8 cellular contexts compared by ENCODE assay signal in the genomic region with DNA sequence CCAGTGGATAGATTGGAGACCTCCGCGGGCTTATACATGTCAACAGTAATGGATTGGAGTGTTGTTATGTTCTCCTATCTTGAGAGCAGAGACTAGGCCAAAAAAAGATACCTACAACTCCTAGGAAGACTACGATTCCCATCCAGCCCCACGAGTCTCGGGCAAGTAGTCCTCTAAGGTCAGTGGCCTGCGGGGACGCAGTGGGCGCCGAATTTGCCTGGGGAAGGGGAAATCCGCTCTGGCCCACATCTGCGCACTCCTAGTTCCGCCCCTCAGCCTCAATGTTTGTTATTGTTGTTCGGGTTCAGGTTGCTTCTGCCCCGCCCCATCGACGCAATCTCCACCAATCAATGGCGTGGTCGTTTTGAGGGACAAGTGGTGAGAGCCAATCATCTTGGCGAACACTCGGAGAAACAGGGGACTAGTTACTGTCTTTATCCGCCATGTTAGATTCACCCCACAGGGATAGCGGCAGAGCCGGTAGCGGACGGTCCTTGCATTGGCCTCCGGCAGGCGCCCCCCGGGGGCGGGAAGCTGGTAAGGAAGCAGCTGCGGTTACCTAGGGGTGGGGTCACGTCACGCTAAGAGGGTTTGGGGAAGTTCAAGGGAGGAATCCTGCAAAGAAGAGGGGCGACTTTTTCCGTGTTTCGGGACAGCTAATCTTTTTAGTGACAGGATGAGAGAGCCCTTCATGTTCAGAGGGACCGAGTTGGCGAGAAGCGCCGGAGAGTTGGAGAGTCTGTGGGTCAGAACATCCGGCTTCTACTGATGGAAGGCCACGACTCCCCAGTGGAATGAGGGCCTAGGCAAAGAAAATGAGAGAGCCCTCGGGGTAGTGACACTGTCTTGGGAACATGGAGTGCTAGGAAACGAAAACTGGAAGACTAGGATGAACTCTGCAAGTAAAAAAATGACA. TPM values are rescaled to one million over a fixed set of nuclear protein-coding genes. Genes with fewer than 3 reads are reported as not detected.
DNase-seq lines count a peak whose midpoint lies in the region; ATAC-seq and TF ChIP-seq lines count a peak whose summit lies in the region.

A gene with protein sequence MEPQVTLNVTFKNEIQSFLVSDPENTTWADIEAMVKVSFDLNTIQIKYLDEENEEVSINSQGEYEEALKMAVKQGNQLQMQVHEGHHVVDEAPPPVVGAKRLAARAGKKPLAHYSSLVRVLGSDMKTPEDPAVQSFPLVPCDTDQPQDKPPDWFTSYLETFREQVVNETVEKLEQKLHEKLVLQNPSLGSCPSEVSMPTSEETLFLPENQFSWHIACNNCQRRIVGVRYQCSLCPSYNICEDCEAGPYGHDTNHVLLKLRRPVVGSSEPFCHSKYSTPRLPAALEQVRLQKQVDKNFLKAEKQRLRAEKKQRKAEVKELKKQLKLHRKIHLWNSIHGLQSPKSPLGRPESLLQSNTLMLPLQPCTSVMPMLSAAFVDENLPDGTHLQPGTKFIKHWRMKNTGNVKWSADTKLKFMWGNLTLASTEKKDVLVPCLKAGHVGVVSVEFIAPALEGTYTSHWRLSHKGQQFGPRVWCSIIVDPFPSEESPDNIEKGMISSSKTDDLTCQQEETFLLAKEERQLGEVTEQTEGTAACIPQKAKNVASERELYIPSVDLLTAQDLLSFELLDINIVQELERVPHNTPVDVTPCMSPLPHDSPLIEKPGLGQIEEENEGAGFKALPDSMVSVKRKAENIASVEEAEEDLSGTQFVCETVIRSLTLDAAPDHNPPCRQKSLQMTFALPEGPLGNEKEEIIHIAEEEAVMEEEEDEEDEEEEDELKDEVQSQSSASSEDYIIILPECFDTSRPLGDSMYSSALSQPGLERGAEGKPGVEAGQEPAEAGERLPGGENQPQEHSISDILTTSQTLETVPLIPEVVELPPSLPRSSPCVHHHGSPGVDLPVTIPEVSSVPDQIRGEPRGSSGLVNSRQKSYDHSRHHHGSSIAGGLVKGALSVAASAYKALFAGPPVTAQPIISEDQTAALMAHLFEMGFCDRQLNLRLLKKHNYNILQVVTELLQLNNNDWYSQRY (plus strand): TSS at position 449 of the 916 bp plus-strand sequence. CDS start 4,586 bp downstream, outside the sequence.

- no peaks in the 10 kb centered on the region for H4K20me1 ChIP-seq in DND-41 (ENCODE audit: insufficient read depth, low read length)

- H3K79me2 ChIP-seq in DND-41 (ENCODE audit: insufficient read depth, low read length): peaks cover 62% of the 10 kb centered on the region

- H3K27me3 Mint-ChIP-seq in activated T-cell treated with anti-CD3 and anti-CD28 coated beads, Interleukin-2, amount 50 U/mL, for 24 hours: no peaks in the 10 kb centered on the region

- intact Hi-C loops in esophagus muscularis mucosa (cut with DNase I): loop anchor here (5.0 kb wide), 2 partner anchors 36 to 44 kb away; a partner anchor contains a TSS

- H2AFZ ChIP-seq in DND-41 (ENCODE audit: low read depth, low read length): peak within 1 kb of the TSS; percentile 86

- H3K9me3 Mint-ChIP-seq in activated T-cell treated with anti-CD3 and anti-CD28 coated beads, Interleukin-2, amount 50 U/mL, for 24 hours: no peaks in the 10 kb centered on the region

- H3K36me3 ChIP-seq in DND-41 (ENCODE audit: insufficient read depth, low read length) (peaks cover 9% of the 10 kb centered on the region), esophagus muscularis mucosa (peaks cover 0 to 8% (median 6%) of the 10 kb centered on the region in 4 donors), muscle layer of colon (ENCODE audit: insufficient read depth, low read length) (peaks cover 2% of the 10 kb centered on the region)

- H3K27me3 ChIP-seq in DND-41 (ENCODE audit: insufficient read depth, low read length, poor library complexity) (no peaks in the 10 kb centered on the region), esophagus muscularis mucosa (no peaks in the 10 kb centered on the region), muscle layer of colon (ENCODE audit: control insufficient read depth in 1 of 2, insufficient read depth in 2 of 2, low read length in 2 of 2) (no peaks in the 10 kb centered on the region)

- DNase-seq in DND-41: peak; percentile 98
- peak; percentile 99 for DNase-seq in KG1 (lab: John Stamatoyannopoulos, UW)
- DNase-seq in activated T-cell treated with anti-CD3 and anti-CD28 coated beads, Interleukin-2, amount 50 U/mL, for 24 hours: peak; percentile 95
- peak; percentile 100 for DNase-seq in esophagus muscularis mucosa (ENCODE audit: extremely low spot score)
- DNase-seq in stimulated activated CD8-positive, alpha-beta memory T cell treated with anti-CD3 and anti-CD28 coated beads, Interleukin-7, amount 100 ng/mL, for 24 hours (ENCODE audit: low read depth): peak; percentile 87

- WGBS in esophagus muscularis mucosa: under 1% methylated on average over 37 of the region's 43 CpGs

- no peak within 1 kb of the TSS for H3K4me3 Mint-ChIP-seq in activated T-cell treated with anti-CD3 and anti-CD28 coated beads, Interleukin-2, amount 50 U/mL, for 24 hours

- TF ChIP-seq CTCF in DND-41 (IDR thresholded peaks at IDR 0.05; ENCODE audit: borderline replicate concordance, extremely low read depth, low read length, poor library complexity, severe bottlenecking): peak; percentile 47
- TF ChIP-seq CTCF in esophagus muscularis mucosa (IDR thresholded peaks at IDR 0.05): no peak

- H3K9me3 ChIP-seq in DND-41 (ENCODE audit: insufficient read depth, low read length, severe bottlenecking) (no peaks in the 10 kb centered on the region), esophagus muscularis mucosa (no peaks in the 10 kb centered on the region), muscle layer of colon (ENCODE audit: low read length) (no peaks in the 10 kb centered on the region)

- H3K4me1 ChIP-seq in DND-41 (ENCODE audit: insufficient read depth, low read length): peaks cover 42% of the 10 kb centered on the region
- H3K4me1 ChIP-seq in esophagus muscularis mucosa: peaks cover 51 to 63% (median 58%) of the 10 kb centered on the region in 4 donors
- H3K4me1 ChIP-seq in muscle layer of colon (ENCODE audit: insufficient read depth, low read length): peaks cover 39% of the 10 kb centered on the region

- no peak for TF ChIP-seq EP300 in esophagus muscularis mucosa (IDR thresholded peaks at IDR 0.05)

- peak within 1 kb of the TSS; percentile 68 to 88 for H3K4me3 ChIP-seq in DND-41 (ENCODE audit: low read depth in 1 of 2, low read length in 2 of 2)
- peak within 1 kb of the TSS; percentile 68 to 79 (median 76) for H3K4me3 ChIP-seq in esophagus muscularis mucosa
- H3K4me3 ChIP-seq in muscle layer of colon (ENCODE audit: low read depth in 1 of 2, low read length in 2 of 2): peak within 1 kb of the TSS; percentile 80 to 93

- H3K4me2 ChIP-seq in DND-41 (ENCODE audit: insufficient read depth, low read length): peak within 1 kb of the TSS; percentile 95

- ATAC-seq in DND-41 (ENCODE audit: insufficient read depth, low read depth) (peak; percentile 87), GM21737 (IDR thresholded peaks at IDR 0.05; ENCODE audit: unreplicated experiment) (peak; percentile 78)

- H3K4me1 Mint-ChIP-seq in activated T-cell treated with anti-CD3 and anti-CD28 coated beads, Interleukin-2, amount 50 U/mL, for 24 hours (ENCODE audit: low read depth): peaks cover 32% of the 10 kb centered on the region

- peak within 1 kb of the TSS; percentile 86 for H3K9ac ChIP-seq in DND-41 (ENCODE audit: low read depth, low read length)
- peak within 1 kb of the TSS; percentile 87 for H3K9ac ChIP-seq in muscle layer of colon (ENCODE audit: low read length)

- H3K36me3 Mint-ChIP-seq in activated T-cell treated with anti-CD3 and anti-CD28 coated beads, Interleukin-2, amount 50 U/mL, for 24 hours (ENCODE audit: low read depth): peaks cover 20% of the 10 kb centered on the region

- TF ChIP-seq POLR2A in esophagus muscularis mucosa (IDR thresholded peaks at IDR 0.05; ENCODE audit: low read depth): peak; percentile 72

- peak within 1 kb of the TSS; percentile 97 for H3K27ac ChIP-seq in DND-41 (ENCODE audit: low read length)
- peak within 1 kb of the TSS; percentile 97 to 98 (median 97) for H3K27ac ChIP-seq in esophagus muscularis mucosa (replicated peaks in 1 of 4)
- peak within 1 kb of the TSS; percentile 92 for H3K27ac ChIP-seq in muscle layer of colon (ENCODE audit: low read depth, low read length)

- no peak within 1 kb of the TSS for H3K27ac Mint-ChIP-seq in activated T-cell treated with anti-CD3 and anti-CD28 coated beads, Interleukin-2, amount 50 U/mL, for 24 hours

TF ChIP-seq in PFSK-1, 5 proteins besides CTCF, POLR2A, EP300 and RAD21 (continues in another document):
- peak; percentile 79; the same call in 1 of the 2 replicates for TF ChIP-seq SIN3A (IDR thresholded peaks at IDR 0.05; ENCODE audit: borderline replicate concordance, insufficient read depth, low read length)
- peak; percentile 74 for TF ChIP-seq FOXP2 (optimal IDR thresholded peaks at IDR 0.05; ENCODE audit: borderline replicate concordance, extremely low read depth, extremely low read length, insufficient read depth)
- TF ChIP-seq POLR2AphosphoS5 (IDR thresholded peaks at IDR 0.05; ENCODE audit: low read depth, low read length): peak; percentile 57; the same call in 1 of the 2 replicates
- TF ChIP-seq, protein P1, sequence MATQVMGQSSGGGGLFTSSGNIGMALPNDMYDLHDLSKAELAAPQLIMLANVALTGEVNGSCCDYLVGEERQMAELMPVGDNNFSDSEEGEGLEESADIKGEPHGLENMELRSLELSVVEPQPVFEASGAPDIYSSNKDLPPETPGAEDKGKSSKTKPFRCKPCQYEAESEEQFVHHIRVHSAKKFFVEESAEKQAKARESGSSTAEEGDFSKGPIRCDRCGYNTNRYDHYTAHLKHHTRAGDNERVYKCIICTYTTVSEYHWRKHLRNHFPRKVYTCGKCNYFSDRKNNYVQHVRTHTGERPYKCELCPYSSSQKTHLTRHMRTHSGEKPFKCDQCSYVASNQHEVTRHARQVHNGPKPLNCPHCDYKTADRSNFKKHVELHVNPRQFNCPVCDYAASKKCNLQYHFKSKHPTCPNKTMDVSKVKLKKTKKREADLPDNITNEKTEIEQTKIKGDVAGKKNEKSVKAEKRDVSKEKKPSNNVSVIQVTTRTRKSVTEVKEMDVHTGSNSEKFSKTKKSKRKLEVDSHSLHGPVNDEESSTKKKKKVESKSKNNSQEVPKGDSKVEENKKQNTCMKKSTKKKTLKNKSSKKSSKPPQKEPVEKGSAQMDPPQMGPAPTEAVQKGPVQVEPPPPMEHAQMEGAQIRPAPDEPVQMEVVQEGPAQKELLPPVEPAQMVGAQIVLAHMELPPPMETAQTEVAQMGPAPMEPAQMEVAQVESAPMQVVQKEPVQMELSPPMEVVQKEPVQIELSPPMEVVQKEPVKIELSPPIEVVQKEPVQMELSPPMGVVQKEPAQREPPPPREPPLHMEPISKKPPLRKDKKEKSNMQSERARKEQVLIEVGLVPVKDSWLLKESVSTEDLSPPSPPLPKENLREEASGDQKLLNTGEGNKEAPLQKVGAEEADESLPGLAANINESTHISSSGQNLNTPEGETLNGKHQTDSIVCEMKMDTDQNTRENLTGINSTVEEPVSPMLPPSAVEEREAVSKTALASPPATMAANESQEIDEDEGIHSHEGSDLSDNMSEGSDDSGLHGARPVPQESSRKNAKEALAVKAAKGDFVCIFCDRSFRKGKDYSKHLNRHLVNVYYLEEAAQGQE (IDR thresholded peaks at IDR 0.05; ENCODE audit: insufficient read depth in 1 of 2, low read depth in 2 of 2, low read length in 2 of 2): no peak

RNA-seq across cellular contexts. Expression of the gene that starts here (rescaled TPM):
- 23.3 TPM for polyA plus RNA-seq in PFSK-1 (2012; ENCODE audit: insufficient read length, low read depth)
- 100 to 1,000 TPM in 3 of 4 donors, 10 to 100 TPM in 1; 83.3 to 156 (median 104) TPM for total RNA-seq in esophagus muscularis mucosa

Comparison
In these comparisons a context has a peak if more than half of its experiments do, and no peak if none do; other contexts are left out.
1. Peak in every context shown above with its lines: DNase-seq, ATAC-seq, H3K4me3 ChIP-seq and H3K27ac ChIP-seq.